Comparison of ENCODE assay signal across 29 cellular contexts in the genomic region with DNA sequence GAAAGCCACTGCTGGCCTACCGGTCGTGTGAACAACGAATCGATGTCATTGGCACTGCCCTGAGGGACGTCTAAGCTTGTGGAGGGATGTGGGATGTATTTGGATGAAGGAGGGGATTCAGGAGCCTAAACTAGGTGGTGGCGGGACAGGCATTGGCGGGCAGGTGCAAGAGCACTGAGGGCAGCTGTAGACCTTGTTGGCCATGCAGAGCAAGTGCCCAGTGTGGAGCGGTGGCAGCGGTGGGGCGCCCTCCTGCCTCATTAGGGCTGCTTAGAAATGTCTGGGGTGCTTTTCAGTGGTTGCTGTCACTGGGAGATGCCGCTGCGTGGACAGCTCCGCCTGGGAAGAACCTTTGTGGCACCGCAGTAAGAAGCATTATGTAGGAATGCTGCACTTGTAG.
"Had no signal": no experiment of that assay in that cellular context is flagged by ENCODE, and none has a peak within 500 bp of the region (broad histone marks: within the 10 kb centered on the region; RNA-seq: fewer than 3 reads in every experiment).

No MANE protein-coding gene starts in this region.

- H3K36me3 ChIP-seq: pancreas had no signal

- H3K27me3 Mint-ChIP-seq: memory B cell; naive B cell; natural killer cell treated with Interleukin-12 subunit alpha and Interleukin-12 subunit beta and Interleukin-15 and Interleukin-18, amount 100 ng/mL, for 72 hours; progenitor cell of endocrine pancreas had no signal

- DNase-seq: dermis blood vessel endothelial cell; effector memory CD4-positive, alpha-beta T cell; hypothalamus; immature natural killer cell; islet precursor cell; kidney glomerular epithelial cell; left colon; left ventricle myocardium superior; lower lobe of right lung; mucosa of descending colon; naive B cell; occipital lobe; pancreas; right lobe of liver; stimulated activated CD4-positive, alpha-beta T cell treated with anti-CD3 and anti-CD28 coated beads, Interleukin-12 subunit alpha, Interleukin-12 subunit beta, amount 100 ng/mL, for 4 hours; stimulated activated CD4-positive, alpha-beta T cell treated with anti-CD3 and anti-CD28 coated beads, Interleukin-1b, Interleukin-23, amount 100 ng/mL, for 48 hours; stimulated activated CD4-positive, alpha-beta T cell treated with anti-CD3 and anti-CD28 coated beads, Interleukin-4, amount 100 ng/mL, for 1 hour; stimulated activated CD8-positive, alpha-beta memory T cell treated with anti-CD3 and anti-CD28 coated beads, Interleukin-4, amount 100 ng/mL, for 48 hours; stimulated activated naive CD8-positive, alpha-beta T cell treated with anti-CD3 and anti-CD28 coated beads, Interleukin-15, Interleukin-2, amounts not matched to agents 100 U/mL and 50 U/mL, for 24 hours; substantia nigra; upper lobe of left lung had no signal

- H3K4me1 ChIP-seq: lower lobe of right lung, right lobe of liver, tibial nerve had no signal

- H3K4me1 Mint-ChIP-seq: mesothelial cell of epicardium had no signal

- H3K9me3 ChIP-seq: lower lobe of right lung, mucosa of descending colon, pancreas, right lobe of liver, thoracic aorta, tibial nerve, upper lobe of left lung had no signal

- H3K27ac Mint-ChIP-seq: mesothelial cell of epicardium; natural killer cell treated with Interleukin-12 subunit alpha and Interleukin-12 subunit beta and Interleukin-15 and Interleukin-18, amount 100 ng/mL, for 72 hours; progenitor cell of endocrine pancreas had no signal

- H3K27me3 ChIP-seq: pancreas, right lobe of liver, tibial nerve, upper lobe of left lung had no signal

- H3K4me3 Mint-ChIP-seq: memory B cell; mesothelial cell of epicardium; naive B cell; natural killer cell treated with Interleukin-12 subunit alpha and Interleukin-12 subunit beta and Interleukin-15 and Interleukin-18, amount 100 ng/mL, for 72 hours had no signal

- H3K27ac ChIP-seq: coronary artery, lower lobe of right lung, pancreas, right lobe of liver, thoracic aorta, tibial nerve, upper lobe of left lung had no signal

- H3K4me3 ChIP-seq: coronary artery, lower lobe of right lung, mucosa of descending colon, pancreas, right lobe of liver, smooth muscle cell, thoracic aorta, tibial nerve, upper lobe of left lung had no signal

- H3K36me3 Mint-ChIP-seq: natural killer cell treated with Interleukin-12 subunit alpha and Interleukin-12 subunit beta and Interleukin-15 and Interleukin-18, amount 100 ng/mL, for 72 hours had no signal

- H3K9me3 Mint-ChIP-seq: immature natural killer cell; memory B cell; naive B cell; natural killer cell treated with Interleukin-12 subunit alpha and Interleukin-12 subunit beta and Interleukin-15 and Interleukin-18, amount 100 ng/mL, for 72 hours had no signal

- ATAC-seq: left colon; left ventricle myocardium superior; mucosa of descending colon; natural killer cell treated with Interleukin-12 subunit alpha and Interleukin-12 subunit beta and Interleukin-15 and Interleukin-18, amount 100 ng/mL, for 72 hours; pancreas; stimulated activated naive CD8-positive, alpha-beta T cell treated with anti-CD3 and anti-CD28 coated beads, Interleukin-15, Interleukin-2, amounts not matched to agents 100 U/mL and 50 U/mL, for 24 hours had no signal
